In the genomic region with DNA sequence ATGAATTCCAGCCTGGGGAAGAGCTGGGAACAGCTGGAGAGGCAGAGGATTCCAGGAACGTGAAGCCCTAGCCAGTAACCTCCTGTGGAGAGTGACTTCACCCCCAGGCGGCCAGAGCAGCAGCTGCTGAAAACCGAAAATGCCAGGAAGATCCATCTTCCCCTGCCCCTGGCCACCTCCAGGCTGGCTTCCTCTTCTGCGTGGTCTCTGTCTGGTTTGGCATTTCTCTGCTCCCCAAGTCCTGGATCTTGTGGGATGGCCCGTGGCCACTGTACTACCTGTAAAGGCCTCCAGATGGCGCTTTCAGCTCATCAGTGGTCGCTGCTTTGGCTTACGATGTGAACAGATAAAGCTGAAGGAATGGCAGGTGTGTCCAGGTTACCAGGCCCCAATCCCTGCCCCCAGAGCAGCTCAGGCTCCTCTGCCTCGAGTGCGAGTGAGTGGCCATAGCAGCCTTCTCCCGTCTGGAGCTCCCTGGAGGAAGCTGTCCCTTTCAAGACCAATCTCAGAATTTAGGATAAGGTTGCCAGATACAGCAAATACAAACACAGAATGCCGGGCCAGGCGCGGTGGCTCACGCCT, we compare ENCODE assay signal across 8 cellular contexts. TPM values are rescaled to one million over a fixed set of nuclear protein-coding genes. Genes with fewer than 3 reads are reported as not detected.
DNase-seq lines count a peak whose midpoint lies in the region; ATAC-seq, FAIRE-seq and TF ChIP-seq lines count a peak whose summit lies in the region.

No MANE protein-coding gene starts in this region.

- POLR2A ChIA-PET in activated B cell treated with CpG ODN at 0.5 μM for 24 hours (lab: Charles Lee), result interaction anchor here (0.9 to 2.1 kb wide), 3 partner anchors 55 to 318 kb away, joined by 3 to 10 read pairs (median 7); no protein-coding TSS in a partner anchor

- no peaks in the 10 kb centered on the region for H3K9me3 Mint-ChIP-seq in activated B cell treated with CpG ODN at 0.5 μM for 24 hours

- H3K9ac ChIP-seq in keratinocyte (ENCODE audit: control insufficient read depth, extremely low read depth, insufficient read depth, low read length), result no peak overlapping the region

- dilution Hi-C loops in keratinocyte (cut with MboI; ENCODE audit: extremely low pct_ligation_motif_present, low sequenced_read_pairs), result no loop called here

- H3K9me3 ChIP-seq in keratinocyte (ENCODE audit: control insufficient read depth, low read depth, low read length), result no peaks in the 10 kb centered on the region

- peak; percentile 83 for FAIRE-seq in keratinocyte (lab: Jason Lieb, UNC)

- no peaks in the 10 kb centered on the region for H3K9me1 ChIP-seq in keratinocyte (ENCODE audit: control insufficient read depth, extremely low read depth, insufficient read depth, low read length)

- H3K36me3 Mint-ChIP-seq in activated B cell treated with CpG ODN at 0.5 μM for 24 hours (ENCODE audit: low read depth), result no peaks in the 10 kb centered on the region

- ATAC-seq in activated B cell treated with CpG ODN at 0.5 μM for 24 hours (ENCODE audit: low read depth) (peak; percentile 98), HG02870 (IDR thresholded peaks at IDR 0.05; ENCODE audit: unreplicated experiment) (no peak)

- no peaks in the 10 kb centered on the region for H3K79me2 ChIP-seq in keratinocyte (ENCODE audit: control insufficient read depth, insufficient read depth, low read length)

- H3K27ac Mint-ChIP-seq in activated B cell treated with CpG ODN at 0.5 μM for 24 hours, result no peak overlapping the region

- H3K4me1 Mint-ChIP-seq in activated B cell treated with CpG ODN at 0.5 μM for 24 hours, result no peaks in the 10 kb centered on the region

- H3K27me3 Mint-ChIP-seq in activated B cell treated with CpG ODN at 0.5 μM for 24 hours, result peaks cover 26% of the 10 kb centered on the region

- intact Hi-C loops in activated B cell treated with CpG ODN at 0.5 μM for 24 hours (cut with micrococcal nuclease), result loop anchor here (1.0 kb wide), 6 partner anchors 56 to 722 kb away; a partner anchor contains a TSS

- H3K27me3 ChIP-seq in H7 (ENCODE audit: control insufficient read depth, insufficient read depth, low read length), result no peaks in the 10 kb centered on the region
- peaks cover 14% of the 10 kb centered on the region for H3K27me3 ChIP-seq in keratinocyte (ENCODE audit: control insufficient read depth, extremely low read depth, insufficient read depth, low read length)

- no peaks in the 10 kb centered on the region for H3K4me1 ChIP-seq in keratinocyte (ENCODE audit: control insufficient read depth, extremely low read depth, insufficient read depth, low read length)

- no peaks in the 10 kb centered on the region for H4K20me1 ChIP-seq in keratinocyte (ENCODE audit: control insufficient read depth, extremely low read depth, insufficient read depth, low read length)

- no peak overlapping the region for H3K4me3 ChIP-seq in H7 (ENCODE audit: insufficient read depth, low read depth, low read length)
- H3K4me3 ChIP-seq in cardiac fibroblast (replicated peaks in 1 of 2; ENCODE audit: low read depth in 2 of 2, low read length in 2 of 2), result no peak overlapping the region
- no peak overlapping the region for H3K4me3 ChIP-seq in keratinocyte (ENCODE audit: control insufficient read depth in 2 of 3, extremely low read depth in 1 of 3, insufficient read depth in 2 of 3, low read depth in 1 of 3, low read length in 3 of 3)

- no peak overlapping the region for H3K27ac ChIP-seq in keratinocyte (ENCODE audit: control insufficient read depth, insufficient read depth, low read length)

- H3K4me3 Mint-ChIP-seq in activated B cell treated with CpG ODN at 0.5 μM for 24 hours, result no peak overlapping the region

- TF ChIP-seq CTCF in activated B cell treated with CpG ODN at 0.5 μM for 24 hours (IDR thresholded peaks at IDR 0.05), result peak; percentile 63
- peak; percentile 95 for TF ChIP-seq CTCF in cardiac fibroblast (IDR thresholded peaks at IDR 0.05; ENCODE audit: low read depth, low read length)
- peak; percentile 90 to 99 (median 97) for TF ChIP-seq CTCF in keratinocyte (optimal IDR thresholded peaks at IDR 0.05 in 1 of 3, IDR thresholded peaks at IDR 0.05 in 1 of 3, conservative IDR thresholded peaks at IDR 0.05 in 1 of 3; ENCODE audit: extremely low read depth in 1 of 3, insufficient read depth in 2 of 3, low read length in 3 of 3)

- peak; percentile 80 for DNase-seq in AG08396 (ENCODE audit: low spot score)
- peak; percentile 93 for DNase-seq in H7
- peak; percentile 77 for DNase-seq in NCI-H2196 treated with DMSO at 0.1 percent for 48 hours (lab: John Stamatoyannopoulos, UW; ENCODE audit: unreplicated experiment)
- DNase-seq in activated B cell treated with CpG ODN at 0.5 μM for 24 hours, result peak; percentile 68
- DNase-seq in cardiac fibroblast (ENCODE audit: low read depth in 2 of 2), result peak; percentile 85 to 87
- DNase-seq in keratinocyte (ENCODE audit: low read depth, low spot score), result peak; percentile 75
- DNase-seq in stimulated activated CD4-positive, alpha-beta T cell treated with anti-CD3 and anti-CD28 coated beads, Interleukin-1b, Interleukin-23, amount 100 ng/mL, for 4 hours (ENCODE audit: low read depth in 2 of 2), result peak; percentile 66 to 75

- H3K36me3 ChIP-seq in H7 (replicated peaks; ENCODE audit: control insufficient read depth, insufficient read depth, low read length) (no peaks in the 10 kb centered on the region), keratinocyte (ENCODE audit: control insufficient read depth in 2 of 2, extremely low read depth in 1 of 2, insufficient read depth in 2 of 2, low read length in 2 of 2) (no peaks in the 10 kb centered on the region)

- no peak overlapping the region for H2AFZ ChIP-seq in keratinocyte (ENCODE audit: control insufficient read depth, low read length)

- CTCF ChIA-PET in activated B cell treated with CpG ODN at 0.5 μM for 24 hours (lab: Charles Lee), result interaction anchor here (0.7 to 5.0 kb wide), 29 partner anchors 9 to 342 kb away, joined by 3 to 100 read pairs (median 4); a partner anchor contains a TSS

- H3K4me2 ChIP-seq in keratinocyte (ENCODE audit: control insufficient read depth, extremely low read depth, insufficient read depth, low read depth, low read length), result no peak overlapping the region

RNA-seq across cellular contexts. Expression of a gene that starts 8.7 kb away (rescaled TPM):
- 0.42 and 1.6 TPM in 2 replicates for total RNA-seq in H7 (2014; rRNA removed; shearing (Covaris generic))
- 4.6 and 6.3 TPM in 2 replicates for total RNA-seq in activated B cell treated with CpG ODN at 0.5 μM for 24 hours
- 12.6 to 16.5 TPM (median 15.0 TPM) in 3 replicates for polyA plus RNA-seq in keratinocyte
- polyA plus RNA-seq in keratinocyte (2011; ENCODE audit: low read depth), result 9.8 TPM
- 14.1 and 18.2 TPM in 2 replicates for polyA plus RNA-seq in keratinocyte (2011; cell fraction: cytosol; rRNA removed)
- polyA plus RNA-seq in keratinocyte (2011; cell fraction: nucleus; rRNA removed), result 37.4 and 54.1 TPM in 2 replicates
- 16.0 and 24.0 TPM in 2 replicates for polyA plus RNA-seq in keratinocyte (2012; ENCODE audit: low replicate concordance)
- 9.5 to 14.1 TPM (median 11.7 TPM) in 3 replicates for polyA minus RNA-seq in keratinocyte
- polyA minus RNA-seq in keratinocyte (2011; cell fraction: cytosol; rRNA and poly(A)+ RNA removed), result 15.5 TPM
- polyA minus RNA-seq in keratinocyte (2011; cell fraction: nucleus; rRNA and poly(A)+ RNA removed), result 7.5 and 11.4 TPM in 2 replicates
